14 cellular contexts compared by ENCODE assay signal in genomic region chr5:180399391-180399790, GRCh38.
"Had no signal": no experiment of that assay in that cellular context is flagged by ENCODE, and none has a peak within 500 bp of the region (broad histone marks: within the 10 kb centered on the region; RNA-seq: fewer than 3 reads in every experiment).

No MANE protein-coding gene starts in this region.

- H3K36me3 ChIP-seq: prostate gland had no signal

- H3K9me3 ChIP-seq: mucosa of descending colon, prostate gland had no signal

- H3K4me3 ChIP-seq: mucosa of descending colon, prostate gland had no signal

- H3K27me3 Mint-ChIP-seq: activated CD4-positive, alpha-beta T cell treated with anti-CD3 and anti-CD28 coated beads, Interleukin-2, amount 10 ng/mL, durations not matched to agents 7 days and 5 days; type B pancreatic cell had no signal

- H3K4me1 Mint-ChIP-seq: activated CD4-positive, alpha-beta T cell treated with anti-CD3 and anti-CD28 coated beads, Interleukin-2, amount 10 ng/mL, durations not matched to agents 7 days and 5 days; natural killer cell; stimulated activated naive CD8-positive, alpha-beta T cell treated with anti-CD3 and anti-CD28 coated beads, Interleukin-15, amount 100 ng/mL, for 72 hours had no signal

- H3K27ac Mint-ChIP-seq: activated CD4-positive, alpha-beta T cell treated with anti-CD3 and anti-CD28 coated beads, Interleukin-2, amount 10 ng/mL, durations not matched to agents 7 days and 5 days; activated naive CD4-positive, alpha-beta T cell treated with anti-CD3 and anti-CD28 coated beads for 36 hours; effector memory CD8-positive, alpha-beta T cell; natural killer cell; stimulated activated naive CD8-positive, alpha-beta T cell treated with anti-CD3 and anti-CD28 coated beads, Interleukin-15, amount 100 ng/mL, for 72 hours; T-helper 2 cell treated with Interferon-gamma antibody and Interleukin-4, amounts not matched to agents 5 μg/mL and 100 μg/mL, for 36 hours; type B pancreatic cell had no signal

- H3K4me1 ChIP-seq: prostate gland had no signal

- H3K27ac ChIP-seq: prostate gland had no signal

- DNase-seq: activated CD4-positive, alpha-beta T cell treated with anti-CD3 and anti-CD28 coated beads, Interleukin-2, amount 10 ng/mL, durations not matched to agents 7 days and 5 days; activated CD4-positive, CD25-positive, alpha-beta regulatory T cell; activated naive CD4-positive, alpha-beta T cell treated with anti-CD3 and anti-CD28 coated beads for 36 hours; dermis blood vessel endothelial cell; effector memory CD8-positive, alpha-beta T cell; foreskin melanocyte; mucosa of descending colon; natural killer cell; occipital lobe; right cardiac atrium; stimulated activated naive CD8-positive, alpha-beta T cell treated with anti-CD3 and anti-CD28 coated beads, Interleukin-15, amount 100 ng/mL, for 72 hours had no signal

- ATAC-seq: effector memory CD8-positive, alpha-beta T cell; mucosa of descending colon; natural killer cell; right cardiac atrium; stimulated activated naive CD8-positive, alpha-beta T cell treated with anti-CD3 and anti-CD28 coated beads, Interleukin-15, amount 100 ng/mL, for 72 hours had no signal

- H3K4me3 Mint-ChIP-seq: activated CD4-positive, alpha-beta T cell treated with anti-CD3 and anti-CD28 coated beads, Interleukin-2, amount 10 ng/mL, durations not matched to agents 7 days and 5 days; activated naive CD4-positive, alpha-beta T cell treated with anti-CD3 and anti-CD28 coated beads for 36 hours; effector memory CD8-positive, alpha-beta T cell; natural killer cell; stimulated activated naive CD8-positive, alpha-beta T cell treated with anti-CD3 and anti-CD28 coated beads, Interleukin-15, amount 100 ng/mL, for 72 hours; T-helper 2 cell treated with Interferon-gamma antibody and Interleukin-4, amounts not matched to agents 5 μg/mL and 100 μg/mL, for 36 hours; type B pancreatic cell had no signal

- H3K36me3 Mint-ChIP-seq: natural killer cell, type B pancreatic cell had no signal

- H3K9me3 Mint-ChIP-seq: activated CD4-positive, alpha-beta T cell treated with anti-CD3 and anti-CD28 coated beads, Interleukin-2, amount 10 ng/mL, durations not matched to agents 7 days and 5 days; activated naive CD4-positive, alpha-beta T cell treated with anti-CD3 and anti-CD28 coated beads for 36 hours; effector memory CD8-positive, alpha-beta T cell; natural killer cell; T-helper 2 cell treated with Interferon-gamma antibody and Interleukin-4, amounts not matched to agents 5 μg/mL and 100 μg/mL, for 36 hours; type B pancreatic cell had no signal
